In the genomic region with DNA sequence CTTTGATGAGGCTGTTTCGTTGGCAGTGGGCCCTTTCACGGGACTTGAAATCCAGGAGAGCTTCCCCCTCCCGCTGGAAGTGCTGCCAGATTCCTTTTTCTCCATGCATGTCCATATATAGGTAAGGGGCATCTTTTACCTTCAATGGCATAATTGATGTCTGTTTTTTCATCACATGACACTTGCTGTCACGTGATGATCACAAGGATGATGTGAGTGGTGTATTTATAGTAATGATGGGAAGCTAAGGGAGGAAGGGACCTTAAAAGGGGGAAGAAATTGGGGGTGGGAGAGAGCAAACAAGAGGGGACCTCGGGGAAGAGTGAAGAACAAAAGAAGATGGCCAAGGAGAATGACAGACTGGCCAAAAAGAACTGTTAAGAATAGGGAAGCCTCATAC, we compare ENCODE assay signal across 20 cellular contexts. TPM values are rescaled to one million over a fixed set of nuclear protein-coding genes. Genes with fewer than 3 reads are reported as not detected.
"Had no signal": no experiment of that assay in that cellular context is flagged by ENCODE, and none has a peak within 500 bp of the region (broad histone marks: within the 10 kb centered on the region; RNA-seq: fewer than 3 reads in every experiment).

No MANE protein-coding gene starts in this region.

- H3K4me2 ChIP-seq: hepatocyte had no signal

- H3K4me1 ChIP-seq: heart left ventricle, parathyroid adenoma, prostate gland, right atrium auricular region, stomach, tibial artery had no signal

- H3K9ac ChIP-seq: parathyroid adenoma had no signal

- H3K9me3 ChIP-seq: heart left ventricle, prostate gland, right atrium auricular region, sigmoid colon, stomach, tibial artery had no signal

- H2AFZ ChIP-seq: hepatocyte, parathyroid adenoma had no signal

- FAIRE-seq: colon, frontal cortex, kidney had no signal

- H3K79me2 ChIP-seq: hepatocyte, parathyroid adenoma had no signal

- H3K36me3 ChIP-seq: heart left ventricle, prostate gland, right atrium auricular region, sigmoid colon, stomach, tibial artery had no signal

- ATAC-seq: heart left ventricle; left lobe of liver; natural killer cell; stimulated activated effector memory CD8-positive, alpha-beta T cell treated with anti-CD3 and anti-CD28 coated beads, Interleukin-12 subunit alpha, Interleukin-12 subunit beta, amount 100 ng/mL, for 72 hours had no signal

- H3K4me3 ChIP-seq: dorsolateral prefrontal cortex, heart left ventricle, hepatocyte, lung, prostate gland, right atrium auricular region, sigmoid colon, stomach, tibial artery had no signal

- H3K27me3 ChIP-seq: heart left ventricle, hepatocyte, right atrium auricular region, sigmoid colon, stomach, tibial artery had no signal

- H3K27ac ChIP-seq: dorsolateral prefrontal cortex, heart left ventricle, hepatocyte, parathyroid adenoma, prostate gland, right atrium auricular region, sigmoid colon, stomach, tibial artery had no signal

- DNase-seq: dorsolateral prefrontal cortex; effector CD4-positive, alpha-beta T cell; heart left ventricle; kidney; natural killer cell; sigmoid colon; stimulated activated CD4-positive, alpha-beta T cell treated with anti-CD3 and anti-CD28 coated beads, Interleukin-2, amount 100 ng/mL, for 24 hours; stimulated activated CD4-positive, alpha-beta T cell treated with anti-CD3 and anti-CD28 coated beads, Interleukin-4, amount 100 ng/mL, for 24 hours; stimulated activated naive CD4-positive, alpha-beta T cell treated with Interleukin-2 at 50 U/mL for 16 hours; stomach; tibial artery had no signal

RNA-seq across cellular contexts. Expression of a gene that starts 11.3 kb away (rescaled TPM):
- total RNA-seq: natural killer cell had no signal

RNA-seq across cellular contexts. Expression of a gene that starts 47.3 kb away (rescaled TPM):
- total RNA-seq: natural killer cell had no signal
